ENCODE assay signal across 14 cellular contexts in genomic region chr2:178282075-178282474, GRCh38.
A peak's percentile ranks its signal among the peaks of the same experiment; 100 is the strongest.
DNase-seq lines count a peak whose midpoint lies in the region; ATAC-seq and TF ChIP-seq lines count a peak whose summit lies in the region.
"Had no signal": no experiment of that assay in that cellular context is flagged by ENCODE, and none has a peak within 500 bp of the region (broad histone marks: within the 10 kb centered on the region; RNA-seq: fewer than 3 reads in every experiment).

No MANE protein-coding gene starts in this region.

- TF ChIP-seq POLR2A in transverse colon (IDR thresholded peaks at IDR 0.05): no peak

- peaks cover 0 to 20% of the 10 kb centered on the region in 2 donors for H3K4me1 ChIP-seq in right atrium auricular region
- H3K4me1 ChIP-seq in foreskin keratinocyte: peaks cover 14% of the 10 kb centered on the region
- H3K4me1 ChIP-seq in transverse colon: peaks cover 0 to 33% (median 19%) of the 10 kb centered on the region in 4 donors

- in situ Hi-C loops in transverse colon (cut with MboI; ENCODE audit: low pct_ligation_motif_present in 1 of 4, low pct_unique_long_range_greater_than_20kb in 1 of 4, low sequenced_read_pairs in 3 of 4): loop anchor here in 2 of 4 donors (25.0 kb wide), 2 partner anchors 145 to 170 kb away; partner anchors contain the start of gene RBM45 (in 1 of the 2)

- ATAC-seq in Right ventricle myocardium inferior (peak; percentile 44), foreskin keratinocyte (peak; percentile 39), HG02623 (IDR thresholded peaks at IDR 0.05; ENCODE audit: unreplicated experiment) (no peak), GM19455 (IDR thresholded peaks at IDR 0.05; ENCODE audit: unreplicated experiment) (no peak)

- TF ChIP-seq CTCF in right atrium auricular region (IDR thresholded peaks at IDR 0.05): no peak
- no peak for TF ChIP-seq CTCF in VCaP (conservative IDR thresholded peaks at IDR 0.05)
- TF ChIP-seq CTCF in foreskin keratinocyte (conservative IDR thresholded peaks at IDR 0.05): peak; percentile 15
- no peak for TF ChIP-seq CTCF in transverse colon (IDR thresholded peaks at IDR 0.05)

- no peak overlapping the region for H3K4me3 ChIP-seq in right atrium auricular region
- no peak overlapping the region for H3K4me3 ChIP-seq in transverse colon
- H3K4me3 ChIP-seq: thoracic aorta had no signal

- intact Hi-C loops in Right ventricle myocardium inferior (cut with DNase I) (no loop called here), transverse colon (cut with DNase I; ENCODE audit: low total_unique reads) (loop anchor here (5.0 kb wide), 1 partner anchor 150 kb away; no protein-coding TSS in a partner anchor)

- no peaks in the 10 kb centered on the region for H3K27me3 ChIP-seq in right atrium auricular region
- H3K27me3 ChIP-seq in foreskin keratinocyte: no peaks in the 10 kb centered on the region
- no peaks in the 10 kb centered on the region for H3K27me3 ChIP-seq in transverse colon
- H3K27me3 ChIP-seq: dorsolateral prefrontal cortex had no signal

- H3K27ac ChIP-seq in right atrium auricular region (no peak overlapping the region), VCaP (peak overlapping the region; percentile 30), foreskin keratinocyte (no peak overlapping the region), transverse colon (peak overlapping the region in 2 of 4 donors; percentile 28 to 48)
- H3K27ac ChIP-seq: thoracic aorta had no signal

- 45% methylated on average over 4 of the region's 4 CpGs; no CpG with 5 or more reads in 1 of the 2 donors for WGBS in transverse colon (ENCODE audit: low coverage in 1 of 2), 2 donors

- H3K36me3 ChIP-seq in right atrium auricular region (no peaks in the 10 kb centered on the region), transverse colon (no peaks in the 10 kb centered on the region)
- H3K36me3 ChIP-seq: thoracic aorta had no signal

- TF ChIP-seq EP300 in transverse colon (IDR thresholded peaks at IDR 0.05; ENCODE audit: low read depth): no peak

- DNase-seq in Right ventricle myocardium inferior (ENCODE audit: missing footprints): no peak
- no peak for DNase-seq in right atrium auricular region (ENCODE audit: low spot score)
- peak; percentile 66 to 75 for DNase-seq in foreskin keratinocyte
- DNase-seq in transverse colon: peak; percentile 42
- no peak for DNase-seq in central memory CD4-positive, alpha-beta T cell
- DNase-seq: activated CD4-positive, alpha-beta memory T cell treated with anti-CD3 and anti-CD28 coated beads for 36 hours; activated naive CD4-positive, alpha-beta T cell treated with Interleukin-2 at 50 U/mL for 16 hours; dorsolateral prefrontal cortex; NCI-H526; retina had no signal

- H3K9me3 ChIP-seq in right atrium auricular region (no peaks in the 10 kb centered on the region), transverse colon (no peaks in the 10 kb centered on the region)
- H3K9me3 ChIP-seq: thoracic aorta had no signal

Comparison
In these comparisons a context has a peak if more than half of its experiments do, and no peak if none do; other contexts are left out.
1. ATAC-seq: peak in Right ventricle myocardium inferior (single experiment) and foreskin keratinocyte (single experiment); none in HG02623 (single experiment) and GM19455 (single experiment).
2. DNase-seq: peak in foreskin keratinocyte (2 of 2) and transverse colon (single experiment); none in Right ventricle myocardium inferior (single experiment), right atrium auricular region (single experiment) and central memory CD4-positive, alpha-beta T cell (single experiment).